ENCODE assay signal across 8 cellular contexts in the genomic region with DNA sequence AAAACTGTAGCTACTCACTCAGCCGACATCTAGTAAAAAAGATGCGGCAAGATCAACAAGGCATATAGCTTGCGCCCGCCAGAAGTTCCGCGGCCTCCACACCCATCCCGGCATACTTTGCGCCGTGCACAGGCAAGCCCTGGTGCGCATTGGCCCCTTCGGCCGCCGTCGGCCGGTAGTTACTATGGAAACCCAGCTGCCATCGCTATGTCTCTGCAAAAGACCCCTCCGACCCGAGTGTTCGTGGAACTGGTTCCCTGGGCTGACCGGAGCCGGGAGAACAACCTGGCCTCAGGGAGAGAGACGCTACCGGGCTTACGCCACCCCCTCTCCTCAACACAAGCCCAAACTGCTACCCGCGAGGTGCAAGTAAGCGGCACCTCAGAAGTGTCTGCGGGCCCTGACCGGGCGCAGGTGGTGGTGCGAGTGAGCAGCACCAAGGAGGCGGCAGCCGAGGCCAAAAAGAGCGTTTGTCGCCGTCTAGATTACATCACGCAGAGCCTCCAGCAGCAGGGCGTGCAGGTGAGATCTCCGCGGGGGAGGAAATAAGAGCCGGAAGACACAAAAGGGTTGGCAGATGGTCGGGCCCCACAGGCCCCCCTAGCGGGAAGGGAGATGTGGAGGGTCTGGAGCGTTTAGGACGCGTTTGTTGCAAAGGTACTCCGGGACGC. TPM values are rescaled to one million over a fixed set of nuclear protein-coding genes. Genes with fewer than 3 reads are reported as not detected.
DNase-seq lines count a peak whose midpoint lies in the region; ATAC-seq, FAIRE-seq and TF ChIP-seq lines count a peak whose summit lies in the region.

IRAK1BP1 (plus strand) TSS at position 182 of the 671 bp plus-strand sequence; CDS start at position 208, 26 bp downstream.

- H3K9me1 ChIP-seq in keratinocyte (ENCODE audit: control insufficient read depth, extremely low read depth, insufficient read depth, low read length): no peaks in the 10 kb centered on the region

- H3K4me3 Mint-ChIP-seq in activated B cell treated with CpG ODN at 0.5 μM for 24 hours: peak within 1 kb of the TSS; percentile 99

- H3K79me2 ChIP-seq in keratinocyte (ENCODE audit: control insufficient read depth, insufficient read depth, low read length): no peaks in the 10 kb centered on the region

- H3K9ac ChIP-seq in keratinocyte (ENCODE audit: control insufficient read depth, extremely low read depth, insufficient read depth, low read length): peak within 1 kb of the TSS; percentile 86

- FAIRE-seq in keratinocyte (lab: Jason Lieb, UNC): peak; percentile 88

- H3K9me3 ChIP-seq in AG04450 (ENCODE audit: control insufficient read depth, insufficient read depth, low read length) (no peaks in the 10 kb centered on the region; the same call in 1 of the 2 replicates), keratinocyte (ENCODE audit: control insufficient read depth, low read depth, low read length) (no peaks in the 10 kb centered on the region)

- POLR2A ChIA-PET in AG04450 (lab: Yijun Ruan, JAX): no interaction called here
- POLR2A ChIA-PET in activated B cell treated with CpG ODN at 0.5 μM for 24 hours (lab: Charles Lee): interaction anchor here (0.7 to 1.2 kb wide), 2 partner anchors 211 to 367 kb away, joined by 3 to 8 read pairs; partner anchors contain the start of genes HMGN3 and PHIP

- H4K20me1 ChIP-seq in keratinocyte (ENCODE audit: control insufficient read depth, extremely low read depth, insufficient read depth, low read length): no peaks in the 10 kb centered on the region

- H3K4me3 ChIP-seq in AG04450 (ENCODE audit: low read depth, low read length): peak within 1 kb of the TSS; percentile 98
- peak within 1 kb of the TSS; percentile 81 to 89 (median 88) for H3K4me3 ChIP-seq in keratinocyte (ENCODE audit: control insufficient read depth in 2 of 3, extremely low read depth in 1 of 3, insufficient read depth in 2 of 3, low read depth in 1 of 3, low read length in 3 of 3)

- H3K27ac Mint-ChIP-seq in activated B cell treated with CpG ODN at 0.5 μM for 24 hours: peak within 1 kb of the TSS; percentile 98

- H3K4me2 ChIP-seq in keratinocyte (ENCODE audit: control insufficient read depth, extremely low read depth, insufficient read depth, low read depth, low read length): peak within 1 kb of the TSS; percentile 86

- intact Hi-C loops in activated B cell treated with CpG ODN at 0.5 μM for 24 hours (cut with micrococcal nuclease): loop anchor here (1.0 to 5.0 kb wide), 6 partner anchors 90 to 1239 kb away; partner anchors contain the start of genes BCKDHB, HMGN3, LCA5 and PHIP

- dilution Hi-C loops in keratinocyte (cut with MboI; ENCODE audit: extremely low pct_ligation_motif_present, low sequenced_read_pairs): no loop called here

- H3K27me3 ChIP-seq in AG04450 (ENCODE audit: control insufficient read depth, insufficient read depth, low read length) (no peaks in the 10 kb centered on the region), keratinocyte (ENCODE audit: control insufficient read depth, extremely low read depth, insufficient read depth, low read length) (no peaks in the 10 kb centered on the region)

- H3K4me1 Mint-ChIP-seq in activated B cell treated with CpG ODN at 0.5 μM for 24 hours: peaks cover 20% of the 10 kb centered on the region

- no peaks in the 10 kb centered on the region for H3K27me3 Mint-ChIP-seq in activated B cell treated with CpG ODN at 0.5 μM for 24 hours

- peak within 1 kb of the TSS; percentile 58 for H3K27ac ChIP-seq in AG04450 (ENCODE audit: low read depth, low read length)
- H3K27ac ChIP-seq in keratinocyte (ENCODE audit: control insufficient read depth, insufficient read depth, low read length): peak within 1 kb of the TSS; percentile 83

- H3K36me3 ChIP-seq in keratinocyte (ENCODE audit: control insufficient read depth in 2 of 2, extremely low read depth in 1 of 2, insufficient read depth in 2 of 2, low read length in 2 of 2): no peaks in the 10 kb centered on the region

- peak within 1 kb of the TSS; percentile 98 for H2AFZ ChIP-seq in keratinocyte (ENCODE audit: control insufficient read depth, low read length)

- CTCF ChIA-PET in AG04450 (lab: Charles Lee) (interaction anchor here (1.1 kb wide), 1 partner anchor 13 kb away, joined by 3 read pairs; no protein-coding TSS in a partner anchor), activated B cell treated with CpG ODN at 0.5 μM for 24 hours (lab: Charles Lee) (no interaction called here)

- H3K4me1 ChIP-seq in keratinocyte (ENCODE audit: control insufficient read depth, extremely low read depth, insufficient read depth, low read length): peaks cover 5% of the 10 kb centered on the region

- ATAC-seq in GM18868 (IDR thresholded peaks at IDR 0.05; ENCODE audit: unreplicated experiment) (peak; percentile 96), HG03103 (IDR thresholded peaks at IDR 0.05; ENCODE audit: low read depth, unreplicated experiment) (peak; percentile 97), activated B cell treated with CpG ODN at 0.5 μM for 24 hours (ENCODE audit: low read depth) (peak; percentile 96)

- no peaks in the 10 kb centered on the region for H3K9me3 Mint-ChIP-seq in activated B cell treated with CpG ODN at 0.5 μM for 24 hours

- TF ChIP-seq CTCF in AG04450 (IDR thresholded peaks at IDR 0.05; ENCODE audit: low read depth, low read length) (peak; percentile 35), activated B cell treated with CpG ODN at 0.5 μM for 24 hours (IDR thresholded peaks at IDR 0.05) (no peak), keratinocyte (optimal IDR thresholded peaks at IDR 0.05 in 1 of 3, IDR thresholded peaks at IDR 0.05 in 1 of 3, conservative IDR thresholded peaks at IDR 0.05 in 1 of 3; ENCODE audit: extremely low read depth in 1 of 3, insufficient read depth in 2 of 3, low read length in 3 of 3) (no peak)

- peak; percentile 52 for DNase-seq in AG04450 (ENCODE audit: low read depth, low spot score)
- peak; percentile 70 for DNase-seq in NCI-H2196 treated with DMSO at 0.1 percent for 48 hours (lab: John Stamatoyannopoulos, UW; ENCODE audit: unreplicated experiment)
- peak; percentile 75 for DNase-seq in activated B cell treated with CpG ODN at 0.5 μM for 24 hours
- DNase-seq in central memory CD4-positive, alpha-beta T cell: peak; percentile 71
- no peak for DNase-seq in keratinocyte (ENCODE audit: low read depth, low spot score)
- peak; percentile 50 to 68 for DNase-seq in stimulated activated CD4-positive, alpha-beta T cell treated with anti-CD3 and anti-CD28 coated beads, Interleukin-15, amount 100 ng/mL, for 1 hour (ENCODE audit: low read depth in 1 of 2, low spot score in 1 of 2)

- peaks cover 6% of the 10 kb centered on the region for H3K36me3 Mint-ChIP-seq in activated B cell treated with CpG ODN at 0.5 μM for 24 hours (ENCODE audit: low read depth)

RNA-seq across cellular contexts. Expression of gene IRAK1BP1, which starts in this region (rescaled TPM):
- 2.6 and 3.9 TPM in 2 replicates for polyA plus RNA-seq in AG04450 (2011; rRNA removed)
- 3.7 and 4.1 TPM in 2 replicates for polyA minus RNA-seq in AG04450 (2011; rRNA and poly(A)+ RNA removed)
- 2.4 and 3.0 TPM in 2 replicates for total RNA-seq in activated B cell treated with CpG ODN at 0.5 μM for 24 hours
- polyA plus RNA-seq in keratinocyte: 1.8 to 3.8 TPM (median 3.4 TPM) in 3 replicates
- 1.3 TPM for polyA plus RNA-seq in keratinocyte (2011; ENCODE audit: low read depth)
- 1.9 and 4.0 TPM in 2 replicates for polyA plus RNA-seq in keratinocyte (2011; cell fraction: cytosol; rRNA removed)
- 2.5 TPM in 2 replicates for polyA plus RNA-seq in keratinocyte (2011; cell fraction: nucleus; rRNA removed)
- polyA plus RNA-seq in keratinocyte (2012; ENCODE audit: low replicate concordance): 2.0 and 2.1 TPM in 2 replicates
- polyA minus RNA-seq in keratinocyte: 1.1 to 5.4 TPM (median 2.7 TPM) in 3 replicates
- 5.4 TPM for polyA minus RNA-seq in keratinocyte (2011; cell fraction: cytosol; rRNA and poly(A)+ RNA removed)
- 3.1 and 5.0 TPM in 2 replicates for polyA minus RNA-seq in keratinocyte (2011; cell fraction: nucleus; rRNA and poly(A)+ RNA removed)
